Comparison of ENCODE assay signal across 24 cellular contexts in the genomic region with DNA sequence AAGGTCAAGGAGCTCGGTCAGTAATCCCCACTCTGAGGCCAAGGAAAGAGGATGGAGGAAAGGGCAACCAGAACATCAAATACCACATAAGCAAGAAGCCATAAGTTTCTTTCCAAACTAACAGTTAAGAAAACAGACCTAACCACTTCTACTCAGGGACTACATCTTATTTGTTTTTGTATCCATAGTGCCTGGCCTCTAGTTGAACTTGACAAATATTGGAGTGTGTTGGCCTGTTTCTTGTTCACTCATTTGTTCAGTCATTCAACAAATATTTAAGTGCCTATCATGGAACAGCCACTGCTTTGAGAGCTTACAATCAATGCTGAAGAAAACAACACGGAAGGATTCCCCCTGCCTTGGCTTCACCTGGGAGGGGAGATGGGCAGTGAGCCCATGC.
"Had no signal": no experiment of that assay in that cellular context is flagged by ENCODE, and none has a peak within 500 bp of the region (broad histone marks: within the 10 kb centered on the region; RNA-seq: fewer than 3 reads in every experiment).

No MANE protein-coding gene starts in this region.

- ATAC-seq: esophagus mucosa; heart right ventricle; left ventricle myocardium superior; natural killer cell treated with Interleukin-12 subunit alpha and Interleukin-12 subunit beta and Interleukin-15 and Interleukin-18, amount 100 ng/mL, for 72 hours; pancreas; right cardiac atrium had no signal

- H3K27ac ChIP-seq: dorsolateral prefrontal cortex, heart right ventricle, pancreas, stomach, thoracic aorta, uterus had no signal

- H3K36me3 Mint-ChIP-seq: natural killer cell treated with Interleukin-12 subunit alpha and Interleukin-12 subunit beta and Interleukin-15 and Interleukin-18, amount 100 ng/mL, for 72 hours had no signal

- H3K4me3 Mint-ChIP-seq: natural killer cell treated with Interleukin-12 subunit alpha and Interleukin-12 subunit beta and Interleukin-15 and Interleukin-18, amount 100 ng/mL, for 72 hours had no signal

- H3K27me3 ChIP-seq: dorsolateral prefrontal cortex, pancreas, stomach, uterus had no signal

- H3K4me3 ChIP-seq: dorsolateral prefrontal cortex, heart right ventricle, pancreas, stomach, thoracic aorta, uterus had no signal

- DNase-seq: cortex of kidney; dorsolateral prefrontal cortex; effector memory CD4-positive, alpha-beta T cell; heart right ventricle; left cardiac atrium; left ventricle myocardium superior; midbrain; occipital lobe; pancreas; right cardiac atrium; small intestine; stimulated activated CD4-positive, alpha-beta T cell treated with anti-CD3 and anti-CD28 coated beads, Interleukin-12 subunit alpha, Interleukin-12 subunit beta, amount 100 ng/mL, for 4 hours; stimulated activated naive CD4-positive, alpha-beta T cell; stomach; substantia nigra; trophoblast cell; uterus had no signal

- H3K27ac Mint-ChIP-seq: natural killer cell treated with Interleukin-12 subunit alpha and Interleukin-12 subunit beta and Interleukin-15 and Interleukin-18, amount 100 ng/mL, for 72 hours; progenitor cell of endocrine pancreas had no signal

- H3K27me3 Mint-ChIP-seq: progenitor cell of endocrine pancreas had no signal

- H3K36me3 ChIP-seq: heart right ventricle, pancreas, stomach, thoracic aorta, uterus had no signal

- FAIRE-seq: endometrium, frontal cortex, keratinocyte, pancreas, small intestine had no signal

- H3K9me3 ChIP-seq: heart right ventricle, pancreas, stomach, thoracic aorta, uterus had no signal

- H3K9me3 Mint-ChIP-seq: natural killer cell treated with Interleukin-12 subunit alpha and Interleukin-12 subunit beta and Interleukin-15 and Interleukin-18, amount 100 ng/mL, for 72 hours had no signal

- H3K4me1 ChIP-seq: pancreas had no signal
